ENCODE assay signal across 22 cellular contexts in genomic region chr1:210482936-210483642, GRCh38.
DNase-seq lines count a peak whose midpoint lies in the region; ATAC-seq and TF ChIP-seq lines count a peak whose summit lies in the region.
"Had no signal": no experiment of that assay in that cellular context is flagged by ENCODE, and none has a peak within 500 bp of the region (broad histone marks: within the 10 kb centered on the region; RNA-seq: fewer than 3 reads in every experiment).

No MANE protein-coding gene starts in this region.

- no peak overlapping the region for H3K27ac Mint-ChIP-seq in GM23338
- H3K27ac Mint-ChIP-seq in endodermal cell, result no peak overlapping the region
- H3K27ac Mint-ChIP-seq in progenitor cell of endocrine pancreas, result peak overlapping the region; percentile 14
- no peak overlapping the region for H3K27ac Mint-ChIP-seq in activated naive CD8-positive, alpha-beta T cell treated with anti-CD3 and anti-CD28 coated beads, Interleukin-2, amount 50 U/mL, for 24 hours
- H3K27ac Mint-ChIP-seq: T-cell had no signal

- no peak overlapping the region for H3K27ac ChIP-seq in GM23338 (ENCODE audit: low read depth)
- peak overlapping the region; percentile 30 for H3K27ac ChIP-seq in endodermal cell (ENCODE audit: low read depth, low read length)
- H3K27ac ChIP-seq: SJSA1 had no signal

- no peaks in the 10 kb centered on the region for H3K27me3 ChIP-seq in GM23338 (ENCODE audit: insufficient read depth)
- no peaks in the 10 kb centered on the region for H3K27me3 ChIP-seq in endodermal cell (ENCODE audit: control insufficient read depth, insufficient read depth, low read length, poor library complexity, severe bottlenecking)
- H3K27me3 ChIP-seq: SJSA1 had no signal

- no peaks in the 10 kb centered on the region for H3K9me3 Mint-ChIP-seq in GM23338
- H3K9me3 Mint-ChIP-seq in endodermal cell, result no peaks in the 10 kb centered on the region
- H3K9me3 Mint-ChIP-seq in progenitor cell of endocrine pancreas (ENCODE audit: low read depth), result no peaks in the 10 kb centered on the region
- H3K9me3 Mint-ChIP-seq in activated naive CD8-positive, alpha-beta T cell treated with anti-CD3 and anti-CD28 coated beads, Interleukin-2, amount 50 U/mL, for 24 hours, result no peaks in the 10 kb centered on the region
- H3K9me3 Mint-ChIP-seq: T-cell had no signal

- H3K4me2 ChIP-seq in GM23338, result no peak overlapping the region

- H3K79me2 ChIP-seq in GM23338 (replicated peaks; ENCODE audit: insufficient read depth), result no peaks in the 10 kb centered on the region

- H3K4me1 ChIP-seq in GM23338 (ENCODE audit: insufficient read depth), result peaks cover 5% of the 10 kb centered on the region
- no peaks in the 10 kb centered on the region for H3K4me1 ChIP-seq in endodermal cell (ENCODE audit: control insufficient read depth, insufficient read depth, low read length)
- H3K4me1 ChIP-seq: SJSA1 had no signal

- H3K27me3 Mint-ChIP-seq in GM23338 (ENCODE audit: insufficient read depth, low read depth, poor library complexity), result peaks cover 2% of the 10 kb centered on the region
- H3K27me3 Mint-ChIP-seq in endodermal cell (ENCODE audit: insufficient read depth), result no peaks in the 10 kb centered on the region
- H3K27me3 Mint-ChIP-seq in progenitor cell of endocrine pancreas, result no peaks in the 10 kb centered on the region
- no peaks in the 10 kb centered on the region for H3K27me3 Mint-ChIP-seq in activated naive CD8-positive, alpha-beta T cell treated with anti-CD3 and anti-CD28 coated beads, Interleukin-2, amount 50 U/mL, for 24 hours

- peaks cover 23% of the 10 kb centered on the region for H3K4me1 Mint-ChIP-seq in GM23338
- H3K4me1 Mint-ChIP-seq in endodermal cell, result peaks cover 3% of the 10 kb centered on the region
- H3K4me1 Mint-ChIP-seq in progenitor cell of endocrine pancreas (ENCODE audit: low read depth), result no peaks in the 10 kb centered on the region
- H3K4me1 Mint-ChIP-seq in activated naive CD8-positive, alpha-beta T cell treated with anti-CD3 and anti-CD28 coated beads, Interleukin-2, amount 50 U/mL, for 24 hours, result no peaks in the 10 kb centered on the region
- H3K4me1 Mint-ChIP-seq: T-cell had no signal

- H3F3A ChIP-seq in GM23338 (replicated peaks; ENCODE audit: low read depth), result no peaks in the 10 kb centered on the region

- TF ChIP-seq CTCF in GM23338 (conservative IDR thresholded peaks at IDR 0.05; ENCODE audit: low read depth in 2 of 2) (no peak), endodermal cell (conservative IDR thresholded peaks at IDR 0.05) (no peak), progenitor cell of endocrine pancreas (IDR thresholded peaks at IDR 0.05; ENCODE audit: unreplicated experiment) (no peak)

- H3K36me3 Mint-ChIP-seq in GM23338 (ENCODE audit: low read depth), result no peaks in the 10 kb centered on the region
- no peaks in the 10 kb centered on the region for H3K36me3 Mint-ChIP-seq in endodermal cell (ENCODE audit: low read depth)
- H3K36me3 Mint-ChIP-seq in progenitor cell of endocrine pancreas (ENCODE audit: insufficient read depth), result peaks cover 3% of the 10 kb centered on the region
- H3K36me3 Mint-ChIP-seq in activated naive CD8-positive, alpha-beta T cell treated with anti-CD3 and anti-CD28 coated beads, Interleukin-2, amount 50 U/mL, for 24 hours (ENCODE audit: low read depth), result no peaks in the 10 kb centered on the region

- ATAC-seq in GM23338, result peak; percentile 40; the same call in 2 of the 3 replicates
- no peak for ATAC-seq in activated naive CD8-positive, alpha-beta T cell treated with anti-CD3 and anti-CD28 coated beads, Interleukin-2, amount 50 U/mL, for 24 hours
- no peak for ATAC-seq in HG03521 (IDR thresholded peaks at IDR 0.05; ENCODE audit: unreplicated experiment)
- no peak for ATAC-seq in left lobe of liver
- ATAC-seq: PC-3, T-cell had no signal

- no peak overlapping the region for H3K4me3 Mint-ChIP-seq in GM23338
- no peak overlapping the region for H3K4me3 Mint-ChIP-seq in endodermal cell
- no peak overlapping the region for H3K4me3 Mint-ChIP-seq in progenitor cell of endocrine pancreas (ENCODE audit: low read depth)
- no peak overlapping the region for H3K4me3 Mint-ChIP-seq in activated naive CD8-positive, alpha-beta T cell treated with anti-CD3 and anti-CD28 coated beads, Interleukin-2, amount 50 U/mL, for 24 hours
- H3K4me3 Mint-ChIP-seq: T-cell had no signal

- WGBS in endodermal cell (ENCODE audit: insufficient coverage in 1 of 2, insufficient read length in 1 of 2), 2 experiments, result 69 to 77% methylated on average over 3 of the region's 3 CpGs

- no peak for DNase-seq in GM23338 (ENCODE audit: low spot score)
- DNase-seq in NCI-H2227 treated with DMSO at 0.1 percent for 48 hours (lab: John Stamatoyannopoulos, UW), result peak; percentile 62
- no peak for DNase-seq in endodermal cell
- no peak for DNase-seq in progenitor cell of endocrine pancreas (ENCODE audit: low spot score, unreplicated experiment)
- DNase-seq in activated naive CD8-positive, alpha-beta T cell treated with anti-CD3 and anti-CD28 coated beads, Interleukin-2, amount 50 U/mL, for 24 hours, result no peak
- DNase-seq in NCI-H226, result no peak
- no peak for DNase-seq in left lobe of liver (ENCODE audit: low spot score)
- DNase-seq: KBM-7; MV-4-11; NCI-H1105; NCI-H2029; NCI-H2171; NCI-H446; NCI-H524 treated with DMSO at 0.1 percent for 48 hours; NCI-H774; NK-92 treated with Interleukin-12 subunit alpha and Interleukin-12 subunit beta, amount 100 ng/mL, for 24 hours; PC-3; Right ventricle myocardium superior; RPMI8226; T-cell had no signal

- H2AFZ ChIP-seq in GM23338, result no peak overlapping the region

- H3K9me2 ChIP-seq in GM23338 (ENCODE audit: insufficient read depth), result 0 out of 2 replicates have a peak, but pooled peaks cover 2% of the 10 kb centered on the region

- no peaks in the 10 kb centered on the region for H4K20me1 ChIP-seq in GM23338 (replicated peaks; ENCODE audit: insufficient read depth)

- no peaks in the 10 kb centered on the region for H3K9me3 ChIP-seq in endodermal cell (ENCODE audit: control insufficient read depth, low read length)
- H3K9me3 ChIP-seq: SJSA1 had no signal

- H3K36me3 ChIP-seq in GM23338 (ENCODE audit: insufficient read depth) (no peaks in the 10 kb centered on the region), endodermal cell (ENCODE audit: control insufficient read depth, insufficient read depth, low read length) (no peaks in the 10 kb centered on the region)
- H3K36me3 ChIP-seq: SJSA1 had no signal

- no peak overlapping the region for H3K9ac ChIP-seq in endodermal cell (ENCODE audit: extremely low read depth, low read length, poor library complexity, severe bottlenecking)

- H3K4me3 ChIP-seq in GM23338, result no peak overlapping the region
- H3K4me3 ChIP-seq in endodermal cell (ENCODE audit: low read length), result no peak overlapping the region
- H3K4me3 ChIP-seq: SJSA1 had no signal

TF ChIP-seq in GM23338, 12 proteins besides CTCF, POLR2A, EP300 and RAD21 (continues in another document):
- TF ChIP-seq CREB1 (CRISPR knock-in tag; IDR thresholded peaks at IDR 0.05; ENCODE audit: low read depth), result no peak
- no peak for TF ChIP-seq JUNB (IDR thresholded peaks at IDR 0.05; ENCODE audit: unreplicated experiment)
